Comparison of ENCODE assay signal across 8 cellular contexts in genomic region chr12:102740157-102741032, GRCh38.
DNase-seq lines count a peak whose midpoint lies in the region; ATAC-seq and TF ChIP-seq lines count a peak whose summit lies in the region.

No MANE protein-coding gene starts in this region.

- H3K9ac ChIP-seq in IMR-90 (ENCODE audit: low read depth, low read length) = no peak overlapping the region

- POLR2A ChIA-PET in IMR-90 (lab: Charles Lee; ENCODE audit: unreplicated experiment) = no interaction called here
- POLR2A ChIA-PET in naive thymus-derived CD4-positive, alpha-beta T cell (lab: Charles Lee) = no interaction called here

- H4K20me1 ChIP-seq in IMR-90 (ENCODE audit: insufficient read depth, low read length) = no peaks in the 10 kb centered on the region

- DNase-seq in Caki2 (ENCODE audit: low read depth) (peak; percentile 14), IMR-90 (peak; percentile 36), left lung (no peak), mucosa of gallbladder (ENCODE audit: low spot score) (no peak), transverse colon (no peak), left colon (no peak)
- no peak for DNase-seq in naive thymus-derived CD4-positive, alpha-beta T cell

- TF ChIP-seq RAD21 in IMR-90 (IDR thresholded peaks at IDR 0.05; ENCODE audit: low read length) = peak; percentile 63

- TF ChIP-seq CTCF in IMR-90 (conservative IDR thresholded peaks at IDR 0.05; ENCODE audit: low read depth, low read length) = peak; percentile 46
- peak in 1 of 2 donors; percentile 6 for TF ChIP-seq CTCF in left lung (IDR thresholded peaks at IDR 0.05)
- no peak for TF ChIP-seq CTCF in transverse colon (IDR thresholded peaks at IDR 0.05)

- no peak overlapping the region for H4K8ac ChIP-seq in IMR-90 (ENCODE audit: low read depth in 2 of 2, low read length in 2 of 2)

- H3K4me2 ChIP-seq in IMR-90 (ENCODE audit: low read depth, low read length) = no peak overlapping the region

- H3K4ac ChIP-seq in IMR-90 (ENCODE audit: low read depth, low read length) = no peak overlapping the region

- no peak overlapping the region for H4K91ac ChIP-seq in IMR-90 (ENCODE audit: insufficient read depth, low read depth, low read length)

- H3K36me3 ChIP-seq in IMR-90 (ENCODE audit: control insufficient read depth, insufficient read depth, low read length) (no peaks in the 10 kb centered on the region), left lung (no peaks in the 10 kb centered on the region), transverse colon (no peaks in the 10 kb centered on the region)
- H3K36me3 ChIP-seq in naive thymus-derived CD4-positive, alpha-beta T cell (ENCODE audit: control insufficient read depth in 2 of 3, insufficient read depth in 3 of 3, low read length in 3 of 3) = no peaks in the 10 kb centered on the region

- dilution Hi-C loops in IMR-90 (cut with HindIII; ENCODE audit: low sequenced_read_pairs, unreplicated experiment) = no loop called here

- no peak overlapping the region for H2BK20ac ChIP-seq in IMR-90 (ENCODE audit: low read depth, low read length)

- in situ Hi-C loops in Caki2 (cut with HindIII; ENCODE audit: low pct_unique_long_range_greater_than_20kb, low sequenced_read_pairs) = no loop called here
- in situ Hi-C loops in IMR-90 (cut with MboI; ENCODE audit: low sequenced_read_pairs) = loop anchor here (25.0 kb wide), 1 partner anchor 778 kb away; no protein-coding TSS in a partner anchor
- in situ Hi-C loops in transverse colon (cut with MboI; ENCODE audit: low pct_ligation_motif_present in 1 of 4, low pct_unique_long_range_greater_than_20kb in 1 of 4, low sequenced_read_pairs in 3 of 4) = no loop called here

- H3K4me1 ChIP-seq in IMR-90 (ENCODE audit: control insufficient read depth, insufficient read depth, low read length) (no peaks in the 10 kb centered on the region), left lung (no peaks in the 10 kb centered on the region), transverse colon (peaks cover 0 to 4% (median 0%) of the 10 kb centered on the region in 4 donors)
- no peaks in the 10 kb centered on the region for H3K4me1 ChIP-seq in naive thymus-derived CD4-positive, alpha-beta T cell (ENCODE audit: control insufficient read depth in 2 of 2, insufficient read depth in 2 of 2, low read length in 2 of 2)

- H3K9me3 ChIP-seq in IMR-90 (ENCODE audit: control insufficient read depth, insufficient read depth, low read length) (no peaks in the 10 kb centered on the region), left lung (no peaks in the 10 kb centered on the region), transverse colon (no peaks in the 10 kb centered on the region)
- H3K9me3 ChIP-seq in naive thymus-derived CD4-positive, alpha-beta T cell (ENCODE audit: control insufficient read depth in 2 of 3, low read length in 3 of 3) = no peaks in the 10 kb centered on the region

- H3K27ac Mint-ChIP-seq in naive thymus-derived CD4-positive, alpha-beta T cell = no peak overlapping the region

- no peaks in the 10 kb centered on the region for H3K27me3 ChIP-seq in IMR-90 (ENCODE audit: control insufficient read depth, insufficient read depth, low read length)
- H3K27me3 ChIP-seq in left lung = no peaks in the 10 kb centered on the region
- H3K27me3 ChIP-seq in naive thymus-derived CD4-positive, alpha-beta T cell (ENCODE audit: control insufficient read depth in 2 of 2, insufficient read depth in 2 of 2, low read length in 2 of 2) = no peaks in the 10 kb centered on the region
- H3K27me3 ChIP-seq in transverse colon = no peaks in the 10 kb centered on the region

- no peak overlapping the region for H3K14ac ChIP-seq in IMR-90 (replicated peaks; ENCODE audit: low read depth, low read length)

- no peak overlapping the region for H2BK120ac ChIP-seq in IMR-90 (ENCODE audit: low read depth, low read length)

- H3K4me3 ChIP-seq in IMR-90 (ENCODE audit: insufficient read depth, low read depth, low read length) (no peak overlapping the region), left lung (no peak overlapping the region), transverse colon (no peak overlapping the region)
- no peak overlapping the region for H3K4me3 ChIP-seq in naive thymus-derived CD4-positive, alpha-beta T cell (ENCODE audit: low read length)

- no peaks in the 10 kb centered on the region for H3K9me1 ChIP-seq in IMR-90 (ENCODE audit: insufficient read depth, low read length)

- H3K56ac ChIP-seq in IMR-90 (ENCODE audit: extremely low read depth, insufficient read depth, low read length) = no peak overlapping the region

- H3K4me1 Mint-ChIP-seq in naive thymus-derived CD4-positive, alpha-beta T cell = peaks cover 0 to 2% (median 0%) of the 10 kb centered on the region in 7 donors

- H3K27ac ChIP-seq in IMR-90 (ENCODE audit: insufficient read depth, low read length) (no peak overlapping the region), left lung (no peak overlapping the region), transverse colon (no peak overlapping the region)
- no peak overlapping the region for H3K27ac ChIP-seq in naive thymus-derived CD4-positive, alpha-beta T cell (ENCODE audit: low read depth, low read length)

- H3K23ac ChIP-seq in IMR-90 (ENCODE audit: low read depth, low read length) = no peak overlapping the region

- intact Hi-C loops in IMR-90 (cut with micrococcal nuclease) = loop anchor here (1.0 to 10.0 kb wide), 3 partner anchors 646 to 1326 kb away; no protein-coding TSS in a partner anchor
- intact Hi-C loops in left lung (cut with DNase I) = no loop called here
- intact Hi-C loops in naive thymus-derived CD4-positive, alpha-beta T cell (cut with micrococcal nuclease) = no loop called here
- intact Hi-C loops in transverse colon (cut with DNase I; ENCODE audit: low total_unique reads) = no loop called here
- intact Hi-C loops in left colon (cut with DNase I, micrococcal nuclease) = no loop called here

- H3K79me1 ChIP-seq in IMR-90 (ENCODE audit: low read depth in 1 of 2, low read length in 2 of 2) = no peaks in the 10 kb centered on the region

- peaks cover 0 to 11% (median 4%) of the 10 kb centered on the region in 11 donors for H3K9me3 Mint-ChIP-seq in naive thymus-derived CD4-positive, alpha-beta T cell

- H2AK5ac ChIP-seq in IMR-90 (ENCODE audit: low read depth, low read length) = no peak overlapping the region

- no peak overlapping the region for H2BK15ac ChIP-seq in IMR-90 (ENCODE audit: low read depth, low read length)

- no CpG with 5 or more reads among the region's 3 CpGs for WGBS in IMR-90 (ENCODE audit: extremely low coverage in 2 of 2, insufficient read length in 1 of 2), 2 experiments
- WGBS in transverse colon (ENCODE audit: low coverage in 1 of 2), 2 donors = 26 to 34% methylated on average over 3 of the region's 3 CpGs

- no peak for TF ChIP-seq EP300 in transverse colon (IDR thresholded peaks at IDR 0.05; ENCODE audit: low read depth)

- no peak overlapping the region for H2AK9ac ChIP-seq in IMR-90 (replicated peaks; ENCODE audit: low read depth, low read length, poor library complexity)

- ATAC-seq in IMR-90 (ENCODE audit: low read depth) = peak; percentile 68; the same call in 1 of the 2 replicates
- peak; percentile 93 for ATAC-seq in SK-N-SH treated with all-trans-retinoic acid at 6 μM for 48 hours
- peak; percentile 59 for ATAC-seq in left lung
- ATAC-seq in naive thymus-derived CD4-positive, alpha-beta T cell = no peak
- ATAC-seq in left colon = no peak

- H2BK5ac ChIP-seq in IMR-90 (ENCODE audit: low read depth, low read length, poor library complexity, severe bottlenecking) = no peak overlapping the region

- H4K5ac ChIP-seq in IMR-90 (ENCODE audit: low read depth, low read length) = no peak overlapping the region

- no peak overlapping the region for H3K4me3 Mint-ChIP-seq in naive thymus-derived CD4-positive, alpha-beta T cell

- no peaks in the 10 kb centered on the region for H3K27me3 Mint-ChIP-seq in naive thymus-derived CD4-positive, alpha-beta T cell

- no TSS peak for BruUV-seq in IMR-90 (replicated peaks; lab: Mats Ljungman, UMichigan)

- TF ChIP-seq POLR2A in IMR-90 (IDR thresholded peaks at IDR 0.05; ENCODE audit: low read depth, low read length) (no peak), transverse colon (IDR thresholded peaks at IDR 0.05) (no peak)

- CTCF ChIA-PET in IMR-90 (lab: Yijun Ruan, JAX) = interaction anchor here (0.5 to 1.3 kb wide), 12 partner anchors 17 to 804 kb away, joined by 3 to 6 read pairs (median 4); no protein-coding TSS in a partner anchor
- CTCF ChIA-PET in naive thymus-derived CD4-positive, alpha-beta T cell (lab: Charles Lee) = interaction anchor here (1.6 kb wide), 1 partner anchor 23 kb away, joined by 3 read pairs; no protein-coding TSS in a partner anchor

- H3K36me3 Mint-ChIP-seq in naive thymus-derived CD4-positive, alpha-beta T cell = no peaks in the 10 kb centered on the region

- no peak overlapping the region for H2AFZ ChIP-seq in IMR-90 (replicated peaks; ENCODE audit: low read length, poor library complexity)

- no peak overlapping the region for H3K18ac ChIP-seq in IMR-90 (ENCODE audit: low read depth, low read length)

TF ChIP-seq in IMR-90, 13 proteins besides CTCF, POLR2A, EP300 and RAD21:
- TF ChIP-seq SMC3 (IDR thresholded peaks at IDR 0.05; ENCODE audit: low read depth, low read length) = peak; percentile 49
- TF ChIP-seq MAFK (IDR thresholded peaks at IDR 0.05; ENCODE audit: low read depth, low read length) = no peak
- TF ChIP-seq BHLHE40 (IDR thresholded peaks at IDR 0.05; ENCODE audit: low read depth, low read length) = no peak
TF ChIP-seq in IMR-90: peak in this region for 1.

TF ChIP-seq in SK-N-SH treated with all-trans-retinoic acid at 6 μM for 48 hours, 23 proteins besides CTCF, POLR2A, EP300 and RAD21 (continues in another document):
- no peak for TF ChIP-seq ZC3H10 (CRISPR knock-in tag; IDR thresholded peaks at IDR 0.05)
- no peak for TF ChIP-seq SNAI2 (CRISPR knock-in tag; IDR thresholded peaks at IDR 0.05)
- no peak for TF ChIP-seq TSHZ2 (CRISPR knock-in tag; IDR thresholded peaks at IDR 0.05)

Comparison
In these comparisons a context has a peak if more than half of its experiments do, and no peak if none do; other contexts are left out.
1. DNase-seq: peak in Caki2 (single experiment) and IMR-90 (single experiment); none in left lung (0 of 2), naive thymus-derived CD4-positive, alpha-beta T cell (0 of 9), mucosa of gallbladder (single experiment), transverse colon (single experiment) and left colon (0 of 2).
2. ATAC-seq: peak in IMR-90 (single experiment), SK-N-SH treated with all-trans-retinoic acid at 6 μM for 48 hours (single experiment) and left lung (single experiment); none in naive thymus-derived CD4-positive, alpha-beta T cell (single experiment) and left colon (single experiment).